Comparison of ENCODE assay signal across 1 cellular context in genomic region chr16:11742536-11743307, GRCh38.
TF ChIP-seq lines count a peak whose summit lies in the region.

TSS of gene TXNDC11 (minus strand) at chr16:11742857. CDS start at chr16:11742730, 127 bp downstream.

TF ChIP-seq in K562, 482 proteins besides CTCF, POLR2A, EP300 and RAD21 (continued from another document):
- TF ChIP-seq GMEB1 (CRISPR knock-in tag; IDR thresholded peaks at IDR 0.05) = peak; percentile 89
- TF ChIP-seq ZNF282 (CRISPR knock-in tag; IDR thresholded peaks at IDR 0.05) = no peak
- TF ChIP-seq FUS (optimal IDR thresholded peaks at IDR 0.05; ENCODE audit: low read depth, low read length) = peak; percentile 78
- TF ChIP-seq MED1 (CRISPR knock-in tag; IDR thresholded peaks at IDR 0.05; ENCODE audit: borderline replicate concordance) = peak; percentile 33; the same call in 1 of the 2 replicates
- TF ChIP-seq BRF1 (IDR thresholded peaks at IDR 0.05; ENCODE audit: borderline replicate concordance, extremely low read depth, insufficient read length) = no peak
- TF ChIP-seq CREB3 (tag; conservative IDR thresholded peaks at IDR 0.05; ENCODE audit: low read depth) = no peak
- 0 out of 2 replicates have a peak, but pooled peaks have one; percentile 65 for TF ChIP-seq ZNF830 (CRISPR knock-in tag; IDR thresholded peaks at IDR 0.05)
- TF ChIP-seq FOXJ2 (tag; IDR thresholded peaks at IDR 0.05) = 0 out of 2 replicates have a peak, but pooled peaks have one; percentile 44
- TF ChIP-seq IFI16 (CRISPR knock-in tag; IDR thresholded peaks at IDR 0.05) = no peak
- TF ChIP-seq NFIC (IDR thresholded peaks at IDR 0.05) = 0 out of 2 replicates have a peak, but pooled peaks have one; percentile 23
- no peak for TF ChIP-seq PRDM10 (IDR thresholded peaks at IDR 0.05; ENCODE audit: partially characterized antibody)
- TF ChIP-seq SMARCA5 (IDR thresholded peaks at IDR 0.05) = no peak
- TF ChIP-seq KDM5B (IDR thresholded peaks at IDR 0.05; ENCODE audit: insufficient replicate concordance, low read depth, low read length) = peak; percentile 86
- no peak for TF ChIP-seq NR4A1 (CRISPR knock-in tag; IDR thresholded peaks at IDR 0.05)
- TF ChIP-seq NR4A1 (tag; IDR thresholded peaks at IDR 0.05) = 0 out of 2 replicates have a peak, but pooled peaks have one; percentile 54
- peak; percentile 53 to 65; a peak in 3 of 4 replicates for TF ChIP-seq MNT (conservative IDR thresholded peaks at IDR 0.05)
- TF ChIP-seq REST (CRISPR knock-in tag; IDR thresholded peaks at IDR 0.05; ENCODE audit: low read depth) = 0 out of 2 replicates have a peak, but pooled peaks have one; percentile 45
- 0 out of 2 replicates have a peak, but pooled peaks have one; percentile 6 for TF ChIP-seq FOXP4 (CRISPR knock-in tag; IDR thresholded peaks at IDR 0.05; ENCODE audit: borderline replicate concordance)
- no peak for TF ChIP-seq GTF2F1 (IDR thresholded peaks at IDR 0.05; ENCODE audit: low read depth, low read length)
- TF ChIP-seq RFX1 (IDR thresholded peaks at IDR 0.05) = no peak
- no peak for TF ChIP-seq CCAR2 (IDR thresholded peaks at IDR 0.05; ENCODE audit: low read depth, low read length)
- no peak for TF ChIP-seq DLX4 (CRISPR knock-in tag; IDR thresholded peaks at IDR 0.05)
- TF ChIP-seq TCF3 (CRISPR knock-in tag; IDR thresholded peaks at IDR 0.05) = no peak; the same call in 1 of the 2 replicates
- TF ChIP-seq ZFP36 (IDR thresholded peaks at IDR 0.05; ENCODE audit: low read depth, low read length, partially characterized antibody) = no peak
- TF ChIP-seq CBX8 (IDR thresholded peaks at IDR 0.05; ENCODE audit: borderline replicate concordance, extremely low read depth, low read depth, low read length, poor library complexity, severe bottlenecking) = no peak
- no peak for TF ChIP-seq SNRNP70 (optimal IDR thresholded peaks at IDR 0.05; ENCODE audit: low read depth, low read length)
- peak; percentile 41 for TF ChIP-seq ZBTB9 (CRISPR knock-in tag; IDR thresholded peaks at IDR 0.05)
- TF ChIP-seq POLR2AphosphoS5 (IDR thresholded peaks at IDR 0.05; ENCODE audit: control insufficient read depth, insufficient read depth, low read depth, low read length) = peak; percentile 54
- peak; percentile 46; the same call in 1 of the 2 replicates for TF ChIP-seq KAT7 (CRISPR knock-in tag; IDR thresholded peaks at IDR 0.05; ENCODE audit: borderline replicate concordance)
- no peak for TF ChIP-seq XRCC4 (IDR thresholded peaks at IDR 0.05; ENCODE audit: extremely low read depth, insufficient read depth, insufficient read length)
- TF ChIP-seq FOXJ3 (CRISPR knock-in tag; IDR thresholded peaks at IDR 0.05) = no peak
- no peak for TF ChIP-seq STAG1 (CRISPR knock-in tag; IDR thresholded peaks at IDR 0.05; ENCODE audit: borderline replicate concordance)
- TF ChIP-seq SMARCA4 (IDR thresholded peaks at IDR 0.05) = peak; percentile 40; the same call in 1 of the 2 replicates
- peak; percentile 74; the same call in 1 of the 2 replicates for TF ChIP-seq CBX1 (IDR thresholded peaks at IDR 0.05; ENCODE audit: low read depth)
- TF ChIP-seq GATA2 (CRISPR knock-in tag; IDR thresholded peaks at IDR 0.05) = no peak
- TF ChIP-seq CREB1 (IDR thresholded peaks at IDR 0.05) = peak; percentile 74
- peak; percentile 81; the same call in 1 of the 2 replicates for TF ChIP-seq CREB1 (CRISPR knock-in tag; IDR thresholded peaks at IDR 0.05)
- no peak for TF ChIP-seq U2AF2 (optimal IDR thresholded peaks at IDR 0.05; ENCODE audit: low read depth, low read length)
- TF ChIP-seq SOX6 (IDR thresholded peaks at IDR 0.05) = 0 out of 2 replicates have a peak, but pooled peaks have one; percentile 6
